Comparison of ENCODE assay signal across 8 cellular contexts in the genomic region with DNA sequence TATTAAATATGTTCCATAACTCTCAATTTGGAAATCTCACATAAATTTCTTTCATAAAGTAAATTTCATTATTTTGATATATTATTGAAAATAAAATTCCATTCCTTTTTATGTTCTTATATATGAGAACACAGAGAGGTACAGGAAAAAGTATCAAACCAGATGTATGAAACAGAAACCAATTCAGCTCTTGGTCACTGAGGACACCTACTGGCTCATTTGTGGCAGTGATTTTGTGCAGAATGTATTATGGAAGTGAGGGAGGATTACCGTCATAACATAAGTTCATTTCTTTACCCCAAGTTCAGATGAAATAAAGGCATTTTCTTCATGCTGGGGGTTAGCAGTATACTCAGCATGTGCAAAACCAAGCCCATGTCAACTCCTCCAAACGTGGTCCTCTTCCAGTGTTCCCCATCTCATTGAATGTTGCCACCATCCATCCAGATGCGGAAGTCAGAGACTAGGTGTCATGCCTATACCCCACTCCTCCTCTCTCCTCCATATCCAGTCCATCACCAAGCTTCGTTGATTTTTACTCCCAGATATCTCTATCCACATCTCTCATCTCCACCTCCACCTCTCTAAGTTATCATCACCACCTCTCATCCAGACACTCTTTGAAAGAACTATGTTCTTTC. TPM values are rescaled to one million over a fixed set of nuclear protein-coding genes. Genes with fewer than 3 reads are reported as not detected.
DNase-seq lines count a peak whose midpoint lies in the region; ATAC-seq, FAIRE-seq and TF ChIP-seq lines count a peak whose summit lies in the region.

No MANE protein-coding gene starts in this region.

- H3K36me3 ChIP-seq in suprapubic skin = no peaks in the 10 kb centered on the region

- intact Hi-C loops in MCF 10A (cut with micrococcal nuclease) = no loop called here

- BruUV-seq in MCF 10A (replicated peaks; lab: Mats Ljungman, UMichigan) = no TSS peak

- TF ChIP-seq EP300 in suprapubic skin (IDR thresholded peaks at IDR 0.05) = no peak

- H3K4me3 Mint-ChIP-seq in MCF 10A (ENCODE audit: unreplicated experiment) = no peak overlapping the region

- CTCF ChIA-PET in MCF 10A (lab: Yijun Ruan, JAX) = interaction anchor here (0.6 to 2.3 kb wide), 17 partner anchors 8 to 1312 kb away, joined by 3 to 12 read pairs (median 4); partner anchors contain the start of gene MALL

- no peak for TF ChIP-seq POLR2A in suprapubic skin (IDR thresholded peaks at IDR 0.05)

- H3K4me3 ChIP-seq in GM12865 (ENCODE audit: low read depth, low read length) (no peak overlapping the region), suprapubic skin (no peak overlapping the region)

- POLR2A ChIA-PET in MCF 10A (lab: Yijun Ruan, JAX) = interaction anchor here (1.1 kb wide), 1 partner anchor 16 kb away, joined by 5 read pairs; no protein-coding TSS in a partner anchor

- peaks cover 15% of the 10 kb centered on the region for H3K4me1 Mint-ChIP-seq in MCF 10A (ENCODE audit: insufficient read depth, unreplicated experiment)

- no peak overlapping the region for H3K27ac ChIP-seq in suprapubic skin

- no peaks in the 10 kb centered on the region for H3K36me3 Mint-ChIP-seq in MCF 10A (ENCODE audit: insufficient read depth, unreplicated experiment)

- WGBS in suprapubic skin = 32% methylated on average over 4 of the region's 4 CpGs

- no peaks in the 10 kb centered on the region for H3K27me3 Mint-ChIP-seq in MCF 10A (ENCODE audit: insufficient read depth, unreplicated experiment)

- H3K27ac Mint-ChIP-seq in MCF 10A (ENCODE audit: low read depth, unreplicated experiment) = no peak overlapping the region

- H3K4me1 ChIP-seq in suprapubic skin = peaks cover 4% of the 10 kb centered on the region

- peaks cover 3% of the 10 kb centered on the region for H3K9me3 ChIP-seq in suprapubic skin

- ATAC-seq in HG03342 (IDR thresholded peaks at IDR 0.05; ENCODE audit: unreplicated experiment) = peak; percentile 83

- peak; percentile 99 for FAIRE-seq in islet of Langerhans (lab: Jason Lieb, UNC)

- DNase-seq in AG08396 (ENCODE audit: low spot score) (peak; percentile 12), GM12865 (ENCODE audit: low read depth) (peak; percentile 54), NCI-H748 (lab: John Stamatoyannopoulos, UW; ENCODE audit: unreplicated experiment) (peak; percentile 40), MCF 10A (ENCODE audit: unreplicated experiment) (peak; percentile 80), suprapubic skin (ENCODE audit: low spot score in 2 of 2) (no peak), ureter (ENCODE audit: low spot score) (no peak)

- H3K9me3 Mint-ChIP-seq in MCF 10A (ENCODE audit: unreplicated experiment) = peaks cover 15% of the 10 kb centered on the region

- TF ChIP-seq CTCF in GM12865 (IDR thresholded peaks at IDR 0.05; ENCODE audit: insufficient read depth, low read depth, low read length, missing control alignments) (peak; percentile 70), MCF 10A (IDR thresholded peaks at IDR 0.05; ENCODE audit: unreplicated experiment) (peak; percentile 81), suprapubic skin (IDR thresholded peaks at IDR 0.05) (peak; percentile 66 to 86)

- no peaks in the 10 kb centered on the region for H3K27me3 ChIP-seq in suprapubic skin

RNA-seq across cellular contexts. Expression of gene MALL, which starts 41.7 kb away (rescaled TPM):
- total RNA-seq in MCF 10A (2022) (0.83 and 1.8 TPM in 2 replicates), suprapubic skin (10 to 100 TPM; 20.8 to 49.2 (median 41.6) TPM), ureter (31.6 TPM)

RNA-seq across cellular contexts. Expression of gene NPHP1, which starts 47.5 kb away (rescaled TPM):
- total RNA-seq in MCF 10A (2022) (3.1 and 5.9 TPM in 2 replicates), suprapubic skin (1 to 10 TPM; 1.9 to 6.5 (median 3.2) TPM), ureter (10.2 TPM)

RNA-seq across cellular contexts. Expression of gene MTLN, which starts 55.1 kb away (rescaled TPM):
- total RNA-seq in MCF 10A (2022) (54.2 and 65.0 TPM in 2 replicates), suprapubic skin (10 to 100 TPM; 28.3 to 96.5 (median 51.6) TPM), ureter (61.5 TPM)

Comparison
In these comparisons a context has a peak if more than half of its experiments do, and no peak if none do; other contexts are left out.
1. DNase-seq: peak in AG08396 (single experiment), GM12865 (single experiment), NCI-H748 (single experiment) and MCF 10A (single experiment); none in suprapubic skin (0 of 2) and ureter (single experiment).
2. Peak in every context shown above with its lines, with median percentiles within 50 percentile points of each other: CTCF ChIP-seq.